In genomic region chr6:124961784-124962611, GRCh38 we compare ENCODE assay signal across 8 cellular contexts. TPM values are rescaled to one million over a fixed set of nuclear protein-coding genes. Genes with fewer than 3 reads are reported as not detected.
DNase-seq lines count a peak whose midpoint lies in the region; ATAC-seq and TF ChIP-seq lines count a peak whose summit lies in the region.

RNF217 (plus strand) TSS chr6:124962437; CDS start chr6:124962545, 108 bp downstream.

- no peak within 1 kb of the TSS for H3K27ac ChIP-seq in neural progenitor cell

- DNase-seq in activated naive CD4-positive, alpha-beta T cell treated with anti-CD3 and anti-CD28 coated beads, Interleukin-2, amount 10 ng/mL, durations not matched to agents 7 days and 5 days = peak; percentile 44
- DNase-seq in activated naive CD4-positive, alpha-beta T cell treated with anti-CD3 and anti-CD28 coated beads, Interleukin-2, amount 50 U/mL, for 16 hours = no peak
- peak; percentile 11 for DNase-seq in NCI-H2107 (lab: John Stamatoyannopoulos, UW)
- peak; percentile 5 for DNase-seq in activated naive CD8-positive, alpha-beta T cell treated with anti-CD3 and anti-CD28 coated beads, Interleukin-2, amount 50 U/mL, for 24 hours
- peak; percentile 36 to 87 (median 70) for DNase-seq in head of caudate nucleus
- DNase-seq in neural progenitor cell (ENCODE audit: low spot score) = peak; percentile 74

- H4K20me1 ChIP-seq in neural progenitor cell (ENCODE audit: low read depth) = peaks cover 5% of the 10 kb centered on the region

- H3K9me3 Mint-ChIP-seq in activated naive CD4-positive, alpha-beta T cell treated with anti-CD3 and anti-CD28 coated beads, Interleukin-2, amount 10 ng/mL, durations not matched to agents 7 days and 5 days = no peaks in the 10 kb centered on the region
- H3K9me3 Mint-ChIP-seq in activated naive CD8-positive, alpha-beta T cell treated with anti-CD3 and anti-CD28 coated beads, Interleukin-2, amount 50 U/mL, for 24 hours = peaks cover 4% of the 10 kb centered on the region
- H3K9me3 Mint-ChIP-seq in neural progenitor cell = peaks cover 3% of the 10 kb centered on the region

- peak within 1 kb of the TSS; percentile 96 for H3K4me3 ChIP-seq in neural progenitor cell

- H3K27me3 ChIP-seq in neural progenitor cell = no peaks in the 10 kb centered on the region

- H3F3A ChIP-seq in neural progenitor cell (ENCODE audit: low read depth) = peaks cover 5% of the 10 kb centered on the region

- peaks cover 52% of the 10 kb centered on the region for H3K79me2 ChIP-seq in neural progenitor cell (ENCODE audit: low read depth)

- peaks cover 2% of the 10 kb centered on the region for H3K36me3 Mint-ChIP-seq in activated naive CD4-positive, alpha-beta T cell treated with anti-CD3 and anti-CD28 coated beads, Interleukin-2, amount 10 ng/mL, durations not matched to agents 7 days and 5 days
- peaks cover 2% of the 10 kb centered on the region for H3K36me3 Mint-ChIP-seq in activated naive CD8-positive, alpha-beta T cell treated with anti-CD3 and anti-CD28 coated beads, Interleukin-2, amount 50 U/mL, for 24 hours (ENCODE audit: low read depth)
- peaks cover 4% of the 10 kb centered on the region for H3K36me3 Mint-ChIP-seq in neural progenitor cell

- H2AFZ ChIP-seq in neural progenitor cell (replicated peaks) = peak within 1 kb of the TSS; percentile 98

- CTCF ChIA-PET in activated naive CD4-positive, alpha-beta T cell treated with anti-CD3 and anti-CD28 coated beads, Interleukin-2, amount 10 ng/mL, durations not matched to agents 7 days and 5 days (lab: Charles Lee) = interaction anchor here (1.8 kb wide), 1 partner anchor 152 kb away, joined by 4 read pairs; no protein-coding TSS in a partner anchor

- peak within 1 kb of the TSS; percentile 42 for H3K9ac ChIP-seq in neural progenitor cell

- H3K4me1 ChIP-seq in neural progenitor cell = peaks cover 14% of the 10 kb centered on the region

- peaks cover 35% of the 10 kb centered on the region for H3K4me1 Mint-ChIP-seq in activated naive CD4-positive, alpha-beta T cell treated with anti-CD3 and anti-CD28 coated beads, Interleukin-2, amount 10 ng/mL, durations not matched to agents 7 days and 5 days
- H3K4me1 Mint-ChIP-seq in activated naive CD8-positive, alpha-beta T cell treated with anti-CD3 and anti-CD28 coated beads, Interleukin-2, amount 50 U/mL, for 24 hours = peaks cover 12% of the 10 kb centered on the region
- peaks cover 32% of the 10 kb centered on the region for H3K4me1 Mint-ChIP-seq in neural progenitor cell

- H3K4me3 Mint-ChIP-seq in activated naive CD4-positive, alpha-beta T cell treated with anti-CD3 and anti-CD28 coated beads, Interleukin-2, amount 10 ng/mL, durations not matched to agents 7 days and 5 days = peak within 1 kb of the TSS; percentile 78
- peak within 1 kb of the TSS; percentile 62 for H3K4me3 Mint-ChIP-seq in activated naive CD8-positive, alpha-beta T cell treated with anti-CD3 and anti-CD28 coated beads, Interleukin-2, amount 50 U/mL, for 24 hours
- H3K4me3 Mint-ChIP-seq in neural progenitor cell = peak within 1 kb of the TSS; percentile 96

- intact Hi-C loops in head of caudate nucleus (cut with DNase I) = loop anchor here (2.0 to 10.0 kb wide), 2 partner anchors 83 to 137 kb away; no protein-coding TSS in a partner anchor

- H3K36me3 ChIP-seq in neural progenitor cell = no peaks in the 10 kb centered on the region

- peaks cover 47% of the 10 kb centered on the region for H3K27me3 Mint-ChIP-seq in activated naive CD4-positive, alpha-beta T cell treated with anti-CD3 and anti-CD28 coated beads, Interleukin-2, amount 10 ng/mL, durations not matched to agents 7 days and 5 days
- H3K27me3 Mint-ChIP-seq in activated naive CD8-positive, alpha-beta T cell treated with anti-CD3 and anti-CD28 coated beads, Interleukin-2, amount 50 U/mL, for 24 hours = peaks cover 48% of the 10 kb centered on the region
- peaks cover 4% of the 10 kb centered on the region for H3K27me3 Mint-ChIP-seq in neural progenitor cell (ENCODE audit: insufficient read depth, low read depth)

- peak; percentile 34 for ATAC-seq in activated naive CD8-positive, alpha-beta T cell treated with anti-CD3 and anti-CD28 coated beads, Interleukin-2, amount 50 U/mL, for 24 hours
- ATAC-seq in GM21723 (IDR thresholded peaks at IDR 0.05; ENCODE audit: unreplicated experiment) (no peak), HG03342 (IDR thresholded peaks at IDR 0.05; ENCODE audit: unreplicated experiment) (no peak)

- no peak within 1 kb of the TSS for H3K27ac Mint-ChIP-seq in activated naive CD4-positive, alpha-beta T cell treated with anti-CD3 and anti-CD28 coated beads, Interleukin-2, amount 10 ng/mL, durations not matched to agents 7 days and 5 days
- H3K27ac Mint-ChIP-seq in activated naive CD8-positive, alpha-beta T cell treated with anti-CD3 and anti-CD28 coated beads, Interleukin-2, amount 50 U/mL, for 24 hours = no peak within 1 kb of the TSS
- H3K27ac Mint-ChIP-seq in neural progenitor cell = peak within 1 kb of the TSS; percentile 96

- H3K4me2 ChIP-seq in neural progenitor cell = peak within 1 kb of the TSS; percentile 93

- no peaks in the 10 kb centered on the region for H3K9me3 ChIP-seq in neural progenitor cell (ENCODE audit: low read depth)

- peak; percentile 14 for TF ChIP-seq CTCF in neural progenitor cell (IDR thresholded peaks at IDR 0.05)

RNA-seq across cellular contexts. Expression of gene RNF217, which starts in this region (rescaled TPM):
- total RNA-seq in neural progenitor cell (ENCODE audit: low replicate concordance) = 13.2 and 24.1 TPM in 2 replicates
